ENCODE assay signal across 38 cellular contexts in the genomic region with DNA sequence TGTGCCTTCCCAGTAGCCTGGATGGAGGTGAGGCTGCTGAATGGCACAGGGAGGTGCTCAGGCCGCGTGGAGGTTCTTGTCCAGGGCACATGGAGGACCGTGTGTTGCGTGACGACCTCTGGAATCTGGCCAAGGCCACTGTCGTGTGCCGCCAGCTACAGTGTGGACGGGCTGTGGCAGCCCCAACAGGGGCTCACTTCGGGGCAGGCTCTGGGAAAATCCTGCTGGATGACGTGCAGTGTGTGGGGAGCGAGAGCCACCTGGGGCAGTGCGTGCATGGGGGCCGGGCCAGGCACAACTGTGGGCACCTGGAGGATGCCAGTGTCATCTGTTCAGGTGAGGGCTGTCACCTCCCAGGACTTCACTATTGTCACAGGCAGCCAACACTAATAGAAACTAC. TPM values are rescaled to one million over a fixed set of nuclear protein-coding genes. Genes with fewer than 3 reads are reported as not detected.
"Had no signal": no experiment of that assay in that cellular context is flagged by ENCODE, and none has a peak within 500 bp of the region (broad histone marks: within the 10 kb centered on the region; RNA-seq: fewer than 3 reads in every experiment).

No MANE protein-coding gene starts in this region.

- FAIRE-seq: astrocyte, TTC549 had no signal

- H3K27ac ChIP-seq: adrenal gland, body of pancreas, brain microvascular endothelial cell, breast epithelium, VCaP had no signal

- ATAC-seq: activated CD8-positive, alpha-beta T cell treated with anti-CD3 and anti-CD28 coated beads for 36 hours; activated naive CD4-positive, alpha-beta T cell treated with anti-CD3 and anti-CD28 coated beads, Interleukin-2, amount 50 U/mL, for 72 hours; activated T-cell treated with anti-CD3 and anti-CD28 coated beads, Interleukin-2, amount 50 U/mL, for 72 hours; activated T-helper 17 cell treated with anti-CD3 and anti-CD28 coated beads, Interleukin-2, amount 50 U/mL, for 72 hours; body of pancreas had no signal

- H3K4me3 ChIP-seq: adrenal gland, body of pancreas, breast epithelium had no signal

- H3K4me1 ChIP-seq: adrenal gland, body of pancreas, breast epithelium had no signal

- H3K36me3 ChIP-seq: adrenal gland, brain microvascular endothelial cell, breast epithelium had no signal

- DNase-seq: activated B cell treated with CpG ODN at 0.5 μM for 24 hours; activated CD4-positive, alpha-beta memory T cell treated with anti-CD3 and anti-CD28 coated beads for 36 hours; activated CD4-positive, alpha-beta T cell treated with anti-CD3 and anti-CD28 coated beads for 4 hours; activated CD4-positive, alpha-beta T cell treated with anti-CD3 and anti-CD28 coated beads, Interleukin-2, amount 10 ng/mL, durations not matched to agents 24 days and 14 days; activated CD4-positive, alpha-beta T cell treated with anti-CD3 and anti-CD28 coated beads, Interleukin-2, amount 50 U/mL, for 1 hour; activated CD4-positive, alpha-beta T cell treated with anti-CD3 and anti-CD28 coated beads, Interleukin-2, amount 50 U/mL, for 4 hours; activated CD4-positive, CD25-positive, alpha-beta regulatory T cell treated with anti-CD3 and anti-CD28 coated beads, Interleukin-2, amount 50 U/mL, for 72 hours; activated CD8-positive, alpha-beta memory T cell treated with anti-CD3 and anti-CD28 coated beads, Interleukin-2, amount 50 U/mL, for 4 hours; activated CD8-positive, alpha-beta T cell treated with anti-CD3 and anti-CD28 coated beads for 36 hours; activated effector memory CD4-positive, alpha-beta T cell treated with anti-CD3 and anti-CD28 coated beads, Interleukin-2, amount 50 U/mL, for 16 hours; activated gamma-delta T cell treated with Interleukin-2 at 50 U/mL for 16 hours; activated naive CD4-positive, alpha-beta T cell; activated naive CD4-positive, alpha-beta T cell treated with anti-CD3 and anti-CD28 coated beads for 36 hours; activated naive CD4-positive, alpha-beta T cell treated with anti-CD3 and anti-CD28 coated beads, Interleukin-2, amount 50 U/mL, for 16 hours; activated naive CD8-positive, alpha-beta T cell treated with anti-CD3 and anti-CD28 coated beads for 36 hours; activated T-cell treated with anti-CD3 and anti-CD28 coated beads for 4 hours; activated T-cell treated with anti-CD3 and anti-CD28 coated beads, Interleukin-2, amount 50 U/mL, for 1 hour; activated T-cell treated with anti-CD3 and anti-CD28 coated beads, Interleukin-2, amount 50 U/mL, for 4 hours; activated T-cell treated with anti-CD3 and anti-CD28 coated beads, Interleukin-2, amount 50 U/mL, for 72 hours; adrenal gland; amniotic stem cell; aorta; body of pancreas; brain microvascular endothelial cell; central memory CD4-positive, alpha-beta T cell; SW 1271; T-helper 1 cell; T-helper 2 cell; T-helper 9 cell had no signal

- H3K27me3 ChIP-seq: body of pancreas, brain microvascular endothelial cell, breast epithelium had no signal

- H3K9me3 ChIP-seq: adrenal gland, body of pancreas, breast epithelium had no signal

RNA-seq across cellular contexts. Expression of a gene that starts 50.2 kb away (rescaled TPM):
- total RNA-seq: activated B cell treated with CpG ODN at 0.5 μM for 24 hours; activated CD4-positive, alpha-beta memory T cell treated with anti-CD3 and anti-CD28 coated beads for 36 hours; activated CD4-positive, alpha-beta T cell treated with anti-CD3 and anti-CD28 coated beads, Interleukin-2, amount 10 ng/mL, durations not matched to agents 24 days and 14 days; activated CD8-positive, alpha-beta memory T cell treated with anti-CD3 and anti-CD28 coated beads for 36 hours; activated CD8-positive, alpha-beta T cell treated with anti-CD3 and anti-CD28 coated beads for 36 hours; activated naive CD4-positive, alpha-beta T cell treated with anti-CD3 and anti-CD28 coated beads for 36 hours; activated naive CD4-positive, alpha-beta T cell treated with anti-CD3 and anti-CD28 coated beads, Interleukin-2, amount 50 U/mL, for 72 hours; activated naive CD8-positive, alpha-beta T cell treated with anti-CD3 and anti-CD28 coated beads for 36 hours; activated T-cell treated with anti-CD3 and anti-CD28 coated beads, Interleukin-2, amount 50 U/mL, for 4 hours; activated T-cell treated with anti-CD3 and anti-CD28 coated beads, Interleukin-2, amount 50 U/mL, for 72 hours; activated T-helper 1 cell treated with anti-CD3 and anti-CD28 coated beads, Interleukin-12 subunit alpha, Interleukin-12 subunit beta, Interleukin-2, Interleukin-4 antibody, amounts not matched to agents 30 ng/mL and 10 ng/mL and 1 ng/mL, durations not matched to agents 14 hours and 24 hours and 36 hours; activated T-helper 17 cell treated with anti-CD3 and anti-CD28 coated beads, Interleukin-2, amount 50 U/mL, for 72 hours; adrenal gland; aorta; astrocyte; body of pancreas; breast epithelium; cardiac septum had no signal
